9 cellular contexts compared by ENCODE assay signal in the genomic region with DNA sequence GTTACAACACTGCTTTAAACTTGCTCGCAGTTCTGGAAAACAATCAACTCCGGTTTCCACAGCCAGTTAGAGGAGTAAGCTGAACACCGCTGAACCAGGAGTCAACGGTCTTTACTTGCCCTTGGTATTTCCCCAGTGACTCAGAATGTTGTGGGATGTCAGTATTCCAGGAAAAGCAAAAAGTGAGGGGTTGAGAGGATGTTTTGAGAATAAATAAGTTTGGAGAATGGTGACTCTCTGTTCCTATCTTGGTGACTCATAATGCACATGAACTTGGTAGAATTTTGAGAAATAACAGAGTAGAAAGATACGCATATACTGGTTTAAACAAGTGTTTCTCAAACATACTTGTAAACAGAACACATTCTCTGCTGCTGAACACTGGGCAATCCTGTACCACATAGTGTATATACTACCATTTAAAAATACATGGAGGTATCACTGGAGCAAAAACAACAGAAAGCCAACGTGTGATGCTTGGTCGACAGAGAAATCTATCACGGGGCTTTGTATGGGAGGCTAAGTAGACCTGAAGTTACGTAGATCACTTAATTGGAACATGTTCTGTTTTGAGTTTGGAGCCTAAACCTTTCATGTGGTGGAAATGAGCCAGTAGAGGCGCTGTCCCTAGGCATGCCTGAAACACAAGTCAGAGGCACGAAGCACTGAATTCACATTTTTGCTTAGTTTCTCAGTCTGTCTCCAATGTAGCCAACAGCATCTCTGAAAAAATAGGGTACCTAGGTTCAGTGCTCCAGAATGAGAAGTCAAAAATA.
DNase-seq lines count a peak whose midpoint lies in the region; ATAC-seq and TF ChIP-seq lines count a peak whose summit lies in the region.
"Had no signal": no experiment of that assay in that cellular context is flagged by ENCODE, and none has a peak within 500 bp of the region (broad histone marks: within the 10 kb centered on the region; RNA-seq: fewer than 3 reads in every experiment).

No MANE protein-coding gene starts in this region.

- intact Hi-C loops in OCI-LY7 (cut with micrococcal nuclease; ENCODE audit: unreplicated experiment): no loop called here

- H3K79me2 ChIP-seq in OCI-LY7 (ENCODE audit: insufficient read depth, low read depth, low read length): no peaks in the 10 kb centered on the region

- H3K27me3 ChIP-seq in CD8-positive, alpha-beta memory T cell (ENCODE audit: insufficient read depth, low read length, poor library complexity, severe bottlenecking): no peaks in the 10 kb centered on the region

- BruUV-seq in OCI-LY7 (replicated peaks; lab: Mats Ljungman, UMichigan): no TSS peak

- CTCF ChIA-PET in CD8-positive, alpha-beta memory T cell (lab: Charles Lee): no interaction called here
- CTCF ChIA-PET in OCI-LY7 (lab: Charles Lee; ENCODE audit: unreplicated experiment): no interaction called here

- H2AFZ ChIP-seq in OCI-LY7 (ENCODE audit: low read length): no peak overlapping the region

- H3K9me2 ChIP-seq in OCI-LY7 (ENCODE audit: insufficient read depth, low read length): no peaks in the 10 kb centered on the region

- no peaks in the 10 kb centered on the region for H3K4me1 Mint-ChIP-seq in CD8-positive, alpha-beta memory T cell
- peaks cover 22% of the 10 kb centered on the region for H3K4me1 Mint-ChIP-seq in nephron progenitor cell

- H3K27me3 Mint-ChIP-seq in CD8-positive, alpha-beta memory T cell: peaks cover 0 to 7% of the 10 kb centered on the region in 2 donors
- H3K27me3 Mint-ChIP-seq in nephron progenitor cell (ENCODE audit: low read depth, poor library complexity): no peaks in the 10 kb centered on the region

- no peaks in the 10 kb centered on the region for H3K9me3 ChIP-seq in CD8-positive, alpha-beta memory T cell (ENCODE audit: low read length)
- no peaks in the 10 kb centered on the region for H3K9me3 ChIP-seq in OCI-LY7 (ENCODE audit: low read length)

- H3K27ac Mint-ChIP-seq in CD8-positive, alpha-beta memory T cell: no peak overlapping the region
- peak overlapping the region; percentile 93 for H3K27ac Mint-ChIP-seq in nephron progenitor cell

- no peak overlapping the region for H3K4me2 ChIP-seq in OCI-LY7 (ENCODE audit: low read length)

- peak; percentile 42 for TF ChIP-seq CTCF in OCI-LY7 (conservative IDR thresholded peaks at IDR 0.05; ENCODE audit: low read length)
- TF ChIP-seq CTCF in nephron progenitor cell (IDR thresholded peaks at IDR 0.05): no peak

- no peaks in the 10 kb centered on the region for H4K20me1 ChIP-seq in OCI-LY7 (ENCODE audit: insufficient read depth, low read length)

- H3K4me1 ChIP-seq in CD8-positive, alpha-beta memory T cell (ENCODE audit: insufficient read depth, low read length): no peaks in the 10 kb centered on the region
- H3K4me1 ChIP-seq in OCI-LY7 (ENCODE audit: insufficient read depth, low read length, poor library complexity, severe bottlenecking): no peaks in the 10 kb centered on the region

- no peak overlapping the region for H3K4me3 ChIP-seq in CD8-positive, alpha-beta memory T cell (ENCODE audit: low read length)
- no peak overlapping the region for H3K4me3 ChIP-seq in OCI-LY7 (ENCODE audit: low read depth, low read length, poor library complexity, severe bottlenecking)

- no peaks in the 10 kb centered on the region for H3K36me3 ChIP-seq in CD8-positive, alpha-beta memory T cell (ENCODE audit: insufficient read depth, low read length)
- H3K36me3 ChIP-seq in OCI-LY7 (ENCODE audit: insufficient read depth, low read length): no peaks in the 10 kb centered on the region

- DNase-seq in CD8-positive, alpha-beta memory T cell: no peak
- DNase-seq in OCI-LY7 (ENCODE audit: low spot score) (no peak), epithelial cell of prostate (ENCODE audit: low read depth, low spot score) (peak; percentile 70), nephron progenitor cell (no peak), SK-N-DZ (ENCODE audit: low spot score) (no peak), SHP77 treated with DMSO at 0.1 percent for 48 hours (lab: John Stamatoyannopoulos, UW) (no peak), NCI-H446 (lab: John Stamatoyannopoulos, UW) (no peak)
- DNase-seq: caudate nucleus had no signal

- H3K9me3 Mint-ChIP-seq in CD8-positive, alpha-beta memory T cell: peaks cover 0 to 3% (median 0%) of the 10 kb centered on the region in 5 donors
- H3K9me3 Mint-ChIP-seq in nephron progenitor cell: no peaks in the 10 kb centered on the region

- no peaks in the 10 kb centered on the region for H3K36me3 Mint-ChIP-seq in CD8-positive, alpha-beta memory T cell
- H3K36me3 Mint-ChIP-seq in nephron progenitor cell (ENCODE audit: low read depth): peaks cover 13% of the 10 kb centered on the region

- peak overlapping the region; percentile 7 for H3K27ac ChIP-seq in CD8-positive, alpha-beta memory T cell (ENCODE audit: low read depth, low read length)
- H3K27ac ChIP-seq in OCI-LY7 (ENCODE audit: low read depth, low read length, poor library complexity, severe bottlenecking): no peak overlapping the region
- peak overlapping the region; percentile 56 for H3K27ac ChIP-seq in epithelial cell of prostate

- no peak for ATAC-seq in GM18868 (IDR thresholded peaks at IDR 0.05; ENCODE audit: unreplicated experiment)

- no peak overlapping the region for H3K4me3 Mint-ChIP-seq in CD8-positive, alpha-beta memory T cell
- no peak overlapping the region for H3K4me3 Mint-ChIP-seq in nephron progenitor cell

- POLR2A ChIA-PET in CD8-positive, alpha-beta memory T cell (lab: Charles Lee): no interaction called here
- POLR2A ChIA-PET in OCI-LY7 (lab: Charles Lee): interaction anchor here (0.6 kb wide), 1 partner anchor 92 kb away, joined by 5 read pairs; no protein-coding TSS in a partner anchor
